2 cellular contexts compared by ENCODE assay signal in genomic region chr2:12863937-12864336, GRCh38.
TF ChIP-seq lines count a peak whose summit lies in the region.

No MANE protein-coding gene starts in this region.

TF ChIP-seq in HepG2, 621 proteins besides CTCF, POLR2A, EP300 and RAD21 (continued from another document):
- no peak for TF ChIP-seq TRIM22 (IDR thresholded peaks at IDR 0.05)
- no peak for TF ChIP-seq ZNF264 (CRISPR knock-in tag; IDR thresholded peaks at IDR 0.05)
- TF ChIP-seq ZC3H13 (CRISPR knock-in tag; IDR thresholded peaks at IDR 0.05): no peak
- no peak for TF ChIP-seq ZNF737 (CRISPR knock-in tag; IDR thresholded peaks at IDR 0.05; ENCODE audit: borderline replicate concordance)
- no peak for TF ChIP-seq ZNF75D (CRISPR knock-in tag; IDR thresholded peaks at IDR 0.05; ENCODE audit: borderline replicate concordance)
- no peak for TF ChIP-seq GPBP1L1 (CRISPR knock-in tag; IDR thresholded peaks at IDR 0.05)
- no peak for TF ChIP-seq ARID4A (CRISPR knock-in tag; IDR thresholded peaks at IDR 0.05; ENCODE audit: borderline replicate concordance)

TF ChIP-seq in K562, 482 proteins besides CTCF, POLR2A, EP300 and RAD21 (continued from another document):
- TF ChIP-seq ZMIZ1 (IDR thresholded peaks at IDR 0.05; ENCODE audit: low read depth in 2 of 2, low read length in 2 of 2): no peak
